ENCODE assay signal across 21 cellular contexts in genomic region chr4:113368056-113368455, GRCh38.
DNase-seq lines count a peak whose midpoint lies in the region; ATAC-seq and TF ChIP-seq lines count a peak whose summit lies in the region.
"Had no signal": no experiment of that assay in that cellular context is flagged by ENCODE, and none has a peak within 500 bp of the region (broad histone marks: within the 10 kb centered on the region; RNA-seq: fewer than 3 reads in every experiment).

No MANE protein-coding gene starts in this region.

- peak overlapping the region; percentile 41 for H3K4me2 ChIP-seq in fibroblast of lung (ENCODE audit: extremely low read depth, insufficient read depth, low read length)
- H3K4me2 ChIP-seq: BLaER1 treated with 17β-estradiol and CSF1 and Interleukin-3, amounts not matched to agents 10 nM and 100 nM had no signal

- H3K27me3 ChIP-seq in fibroblast of lung (ENCODE audit: control insufficient read depth, insufficient read depth, low read length) = no peaks in the 10 kb centered on the region
- H3K27me3 ChIP-seq: ascending aorta, colonic mucosa had no signal

- peak; percentile 71 for DNase-seq in GM04503 (ENCODE audit: low read depth)
- DNase-seq in RKO (ENCODE audit: low spot score) = peak; percentile 1
- DNase-seq in fibroblast of lung (ENCODE audit: low read depth in 2 of 2) = peak; percentile 82 to 88
- no peak for DNase-seq in NCI-H2081 treated with DMSO at 0.1 percent for 48 hours (lab: John Stamatoyannopoulos, UW)
- DNase-seq: activated CD4-positive, CD25-positive, alpha-beta regulatory T cell treated with anti-CD3 and anti-CD28 coated beads, Interleukin-2, amount 50 U/mL, for 72 hours; activated naive CD4-positive, alpha-beta T cell treated with anti-CD3 and anti-CD28 coated beads, Interleukin-2, amount 10 ng/mL, durations not matched to agents 7 days and 5 days; activated T-cell treated with anti-CD3 and anti-CD28 coated beads, Interleukin-2, amount 50 U/mL, for 72 hours; Calu3; colonic mucosa; hippocampal formation; kidney; NCI-H1417; NCI-H748 treated with DMSO at 0.1 percent for 48 hours; stimulated activated CD4-positive, alpha-beta T cell treated with anti-CD3 and anti-CD28 coated beads, Interleukin-4, amount 100 ng/mL, for 1 hour; trophoblast cell had no signal

- H2AFZ ChIP-seq in fibroblast of lung (ENCODE audit: low read length) = no peak overlapping the region

- peak overlapping the region; percentile 57 for H3K27ac ChIP-seq in fibroblast of lung (ENCODE audit: insufficient read depth, low read length)
- H3K27ac ChIP-seq: ascending aorta; BLaER1 treated with 17β-estradiol and CSF1 and Interleukin-3, amounts not matched to agents 10 nM and 100 nM; colonic mucosa had no signal

- peaks cover 9% of the 10 kb centered on the region for H3K4me1 ChIP-seq in fibroblast of lung (ENCODE audit: control insufficient read depth, extremely low read depth, insufficient read depth, low read length)
- H3K4me1 ChIP-seq: ascending aorta, colonic mucosa had no signal

- no peak for TF ChIP-seq CTCF in fibroblast of lung (conservative IDR thresholded peaks at IDR 0.05 in 1 of 2, IDR thresholded peaks at IDR 0.05 in 1 of 2; ENCODE audit: low read depth in 1 of 2, low read length in 2 of 2)

- H3K9ac ChIP-seq in fibroblast of lung (ENCODE audit: insufficient read depth, low read length) = no peak overlapping the region
- H3K9ac ChIP-seq: BLaER1 treated with 17β-estradiol and CSF1 and Interleukin-3, amounts not matched to agents 10 nM and 100 nM had no signal

- no peaks in the 10 kb centered on the region for H4K20me1 ChIP-seq in fibroblast of lung (ENCODE audit: control insufficient read depth, extremely low read depth, insufficient read depth, low read length)
- H4K20me1 ChIP-seq: BLaER1 treated with 17β-estradiol and CSF1 and Interleukin-3, amounts not matched to agents 10 nM and 100 nM had no signal

- no peak overlapping the region for H3K4me3 ChIP-seq in fibroblast of lung (replicated peaks in 1 of 4; ENCODE audit: control extremely low read depth in 1 of 4, insufficient read depth in 1 of 4, low read depth in 3 of 4, low read length in 4 of 4)
- H3K4me3 ChIP-seq: ascending aorta; BLaER1 treated with 17β-estradiol and CSF1 and Interleukin-3, amounts not matched to agents 10 nM and 100 nM; colonic mucosa; lung had no signal

- no peaks in the 10 kb centered on the region for H3K9me3 ChIP-seq in fibroblast of lung (ENCODE audit: control insufficient read depth, insufficient read depth, low read depth, low read length)
- H3K9me3 ChIP-seq: ascending aorta, colonic mucosa had no signal

- H3K79me2 ChIP-seq in fibroblast of lung (ENCODE audit: control insufficient read depth, insufficient read depth, low read length) = no peaks in the 10 kb centered on the region

- ATAC-seq in GM18505 (IDR thresholded peaks at IDR 0.05; ENCODE audit: unreplicated experiment) (no peak), GM19455 (IDR thresholded peaks at IDR 0.05; ENCODE audit: unreplicated experiment) (no peak), HG02981 (IDR thresholded peaks at IDR 0.05; ENCODE audit: unreplicated experiment) (no peak)
- ATAC-seq: activated T-cell treated with anti-CD3 and anti-CD28 coated beads, Interleukin-2, amount 50 U/mL, for 72 hours had no signal

- H3K36me3 ChIP-seq in fibroblast of lung (ENCODE audit: control insufficient read depth, insufficient read depth, low read length) = no peaks in the 10 kb centered on the region
- H3K36me3 ChIP-seq: colonic mucosa had no signal

- no peak for TF ChIP-seq POLR2A in GM18505 (IDR thresholded peaks at IDR 0.05; ENCODE audit: borderline replicate concordance, extremely low read depth, insufficient read depth, insufficient read length)
